In genomic region chr11:85647604-85648299, GRCh38 we compare ENCODE assay signal across 8 cellular contexts.
DNase-seq lines count a peak whose midpoint lies in the region; ATAC-seq and TF ChIP-seq lines count a peak whose summit lies in the region.

TMEM126A (plus strand) TSS chr11:85647967; CDS start chr11:85650256, 2,289 bp downstream.

- peak within 1 kb of the TSS; percentile 61 for H3K27ac ChIP-seq in C4-2B

- ATAC-seq in GM19397 (IDR thresholded peaks at IDR 0.05; ENCODE audit: unreplicated experiment) (peak; percentile 100), HG03565 (IDR thresholded peaks at IDR 0.05; ENCODE audit: unreplicated experiment) (peak; percentile 99)

- DNase-seq in NCI-H748 treated with DMSO at 0.1 percent for 48 hours (lab: John Stamatoyannopoulos, UW) (peak; percentile 63), dedifferentiated amniotic fluid mesenchymal stem cell (ENCODE audit: extremely low spot score) (peak; percentile 75), left kidney (ENCODE audit: low read depth, low spot score) (peak; percentile 96)
- peak; percentile 90 to 91 for DNase-seq in activated CD4-positive, alpha-beta T cell treated with anti-CD3 and anti-CD28 coated beads, Interleukin-2, amount 50 U/mL, for 4 hours
- peak; percentile 93 for DNase-seq in stimulated activated CD4-positive, alpha-beta T cell treated with anti-CD3 and anti-CD28 coated beads, Interleukin-1b, Interleukin-23, amount 100 ng/mL, for 48 hours

- no peak for TF ChIP-seq CTCF in C4-2B (conservative IDR thresholded peaks at IDR 0.05)

Comparison
In these comparisons a context has a peak if more than half of its experiments do, and no peak if none do; other contexts are left out.
1. Peak in every context shown above with its lines: DNase-seq, ATAC-seq and H3K27ac ChIP-seq.